ENCODE assay signal across 21 cellular contexts in the genomic region with DNA sequence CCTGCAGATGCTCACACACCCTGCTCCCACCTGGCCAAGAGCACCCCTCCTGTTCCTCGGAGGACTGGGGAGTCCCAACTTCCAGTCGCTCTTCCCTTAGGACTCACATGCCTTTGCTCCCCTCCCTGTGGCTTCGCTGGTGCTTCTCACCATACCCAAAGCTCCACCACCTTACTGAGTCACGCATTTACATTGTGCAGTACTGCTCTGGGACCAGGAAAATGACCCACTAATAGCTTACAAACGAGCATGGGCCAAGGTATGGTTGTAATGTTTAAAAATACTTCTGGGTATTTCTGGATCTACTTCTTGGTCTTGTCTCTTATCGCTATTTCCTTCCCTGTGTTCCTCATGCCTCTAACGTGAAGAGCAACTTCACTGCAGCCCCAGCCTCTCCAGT. TPM values are rescaled to one million over a fixed set of nuclear protein-coding genes. Genes with fewer than 3 reads are reported as not detected.
DNase-seq lines count a peak whose midpoint lies in the region; ATAC-seq and TF ChIP-seq lines count a peak whose summit lies in the region.
"Had no signal": no experiment of that assay in that cellular context is flagged by ENCODE, and none has a peak within 500 bp of the region (broad histone marks: within the 10 kb centered on the region; RNA-seq: fewer than 3 reads in every experiment).

No MANE protein-coding gene starts in this region.

- H3K27me3 ChIP-seq in IMR-90 (ENCODE audit: control insufficient read depth, insufficient read depth, low read length) (no peaks in the 10 kb centered on the region), left lung (no peaks in the 10 kb centered on the region)
- H3K27me3 ChIP-seq: BE2C had no signal

- DNase-seq in IMR-90, result no peak
- no peak for DNase-seq in Right ventricle myocardium superior
- DNase-seq in left lung, result no peak
- no peak for DNase-seq in stimulated activated naive B cell treated with anti-CD40 and anti-IgM and Interleukin-4, amounts not matched to agents 10 μg/mL and 1 μg/mL and 100 μg/mL, for 72 hours
- DNase-seq in mucosa of gallbladder (ENCODE audit: low spot score), result no peak
- DNase-seq in epidermal melanocyte (ENCODE audit: insufficient read length, low spot score), result no peak
- no peak for DNase-seq in stimulated activated naive CD4-positive, alpha-beta T cell treated with Interleukin-2 at 50 U/mL for 16 hours (lab: John Stamatoyannopoulos, UW)
- DNase-seq: 8988T; BE2C; Caco-2; CD4-positive, CD25-positive, alpha-beta regulatory T cell; Karpas-422; NCI-H1048; NCI-H1436; NCI-H2029; NCI-H526; PC-9 had no signal

- TF ChIP-seq POLR2A in IMR-90 (IDR thresholded peaks at IDR 0.05; ENCODE audit: low read depth, low read length), result no peak

- ATAC-seq in IMR-90 (ENCODE audit: low read depth) (no peak; the same call in 1 of the 2 replicates), Right ventricle myocardium superior (ENCODE audit: poor library complexity) (peak; percentile 67), left lung (peak; percentile 37), HG03571 (IDR thresholded peaks at IDR 0.05; ENCODE audit: unreplicated experiment) (no peak)
- ATAC-seq in stimulated activated naive B cell treated with anti-CD40 and anti-IgM and Interleukin-4, amounts not matched to agents 10 μg/mL and 1 μg/mL and 100 μg/mL, for 72 hours (replicated peaks), result no peak

- H2BK20ac ChIP-seq in IMR-90 (ENCODE audit: low read depth, low read length), result no peak overlapping the region

- peak overlapping the region; percentile 68 for H3K14ac ChIP-seq in IMR-90 (replicated peaks; ENCODE audit: low read depth, low read length)

- in situ Hi-C loops in IMR-90 (cut with MboI; ENCODE audit: low sequenced_read_pairs), result no loop called here

- no peak overlapping the region for H2BK5ac ChIP-seq in IMR-90 (ENCODE audit: low read depth, low read length, poor library complexity, severe bottlenecking)

- peak overlapping the region; percentile 68; the same call in 1 of the 2 replicates for H3K23ac ChIP-seq in IMR-90 (ENCODE audit: low read depth, low read length)

- H4K20me1 ChIP-seq in IMR-90 (ENCODE audit: insufficient read depth, low read length), result peaks cover 7% of the 10 kb centered on the region; the same call in 1 of the 2 replicates

- no peak overlapping the region for H3K27ac ChIP-seq in IMR-90 (ENCODE audit: insufficient read depth, low read length)
- H3K27ac ChIP-seq in left lung, result no peak overlapping the region
- H3K27ac ChIP-seq: PC-9, RWPE1 had no signal

- no peak overlapping the region for H3K18ac ChIP-seq in IMR-90 (ENCODE audit: low read depth, low read length)

- dilution Hi-C loops in IMR-90 (cut with HindIII; ENCODE audit: low sequenced_read_pairs, unreplicated experiment), result no loop called here

- H2AFZ ChIP-seq in IMR-90 (replicated peaks; ENCODE audit: low read length, poor library complexity), result no peak overlapping the region
- H2AFZ ChIP-seq: PC-9 had no signal

- no peak for TF ChIP-seq CTCF in IMR-90 (conservative IDR thresholded peaks at IDR 0.05; ENCODE audit: low read depth, low read length)
- no peak for TF ChIP-seq CTCF in left lung (IDR thresholded peaks at IDR 0.05)

- H3K4me3 ChIP-seq in IMR-90 (ENCODE audit: insufficient read depth, low read depth, low read length), result no peak overlapping the region
- H3K4me3 ChIP-seq in left lung, result no peak overlapping the region
- H3K4me3 ChIP-seq: PC-9 had no signal

- no CpG with 5 or more reads among the region's 7 CpGs for WGBS in IMR-90 (ENCODE audit: extremely low coverage in 2 of 2, insufficient read length in 1 of 2), 2 experiments

- no TSS peak for BruUV-seq in IMR-90 (replicated peaks; lab: Mats Ljungman, UMichigan)

- peak overlapping the region; percentile 25 for H3K4ac ChIP-seq in IMR-90 (ENCODE audit: low read depth, low read length)

- H3K79me1 ChIP-seq in IMR-90 (ENCODE audit: low read depth in 1 of 2, low read length in 2 of 2), result peaks cover 11 to 32% of the 10 kb centered on the region in 2 experiments; a peak in 2 of 4 replicates

- H4K91ac ChIP-seq in IMR-90 (ENCODE audit: insufficient read depth, low read depth, low read length), result no peak overlapping the region

- H3K4me3 Mint-ChIP-seq in stimulated activated naive B cell treated with anti-CD40 and anti-IgM and Interleukin-4, amounts not matched to agents 10 μg/mL and 1 μg/mL and 100 μg/mL, for 72 hours, result no peak overlapping the region
- H3K4me3 Mint-ChIP-seq: CD4-positive, CD25-positive, alpha-beta regulatory T cell; IgD-negative memory B cell had no signal

- H2BK120ac ChIP-seq in IMR-90 (ENCODE audit: low read depth, low read length), result no peak overlapping the region

- intact Hi-C loops in IMR-90 (cut with micrococcal nuclease), result no loop called here
- intact Hi-C loops in Right ventricle myocardium superior (cut with DNase I), result no loop called here
- intact Hi-C loops in left lung (cut with DNase I), result no loop called here

- H3K9me3 ChIP-seq in IMR-90 (ENCODE audit: control insufficient read depth, insufficient read depth, low read length) (no peaks in the 10 kb centered on the region), left lung (no peaks in the 10 kb centered on the region)
- H3K9me3 ChIP-seq: BE2C, Caco-2 had no signal

- H3K4me1 Mint-ChIP-seq in stimulated activated naive B cell treated with anti-CD40 and anti-IgM and Interleukin-4, amounts not matched to agents 10 μg/mL and 1 μg/mL and 100 μg/mL, for 72 hours, result peaks cover 6 to 16% of the 10 kb centered on the region in 2 donors

- H3K56ac ChIP-seq in IMR-90 (ENCODE audit: extremely low read depth, insufficient read depth, low read length), result no peak overlapping the region

- peak overlapping the region; percentile 60 for H3K27ac Mint-ChIP-seq in stimulated activated naive B cell treated with anti-CD40 and anti-IgM and Interleukin-4, amounts not matched to agents 10 μg/mL and 1 μg/mL and 100 μg/mL, for 72 hours
- H3K27ac Mint-ChIP-seq: IgD-negative memory B cell had no signal

- H3K36me3 ChIP-seq in IMR-90 (ENCODE audit: control insufficient read depth, insufficient read depth, low read length) (no peaks in the 10 kb centered on the region), left lung (peaks cover 0 to 14% of the 10 kb centered on the region in 2 donors)
- H3K36me3 ChIP-seq: BE2C had no signal

- no peak overlapping the region for H3K9ac ChIP-seq in IMR-90 (ENCODE audit: low read depth, low read length)

- no peaks in the 10 kb centered on the region for H3K27me3 Mint-ChIP-seq in stimulated activated naive B cell treated with anti-CD40 and anti-IgM and Interleukin-4, amounts not matched to agents 10 μg/mL and 1 μg/mL and 100 μg/mL, for 72 hours
- H3K27me3 Mint-ChIP-seq: CD4-positive, CD25-positive, alpha-beta regulatory T cell; IgD-negative memory B cell had no signal

- no peak overlapping the region for H3K4me2 ChIP-seq in IMR-90 (ENCODE audit: low read depth, low read length)
- H3K4me2 ChIP-seq: PC-9 had no signal

- H3K9me3 Mint-ChIP-seq in stimulated activated naive B cell treated with anti-CD40 and anti-IgM and Interleukin-4, amounts not matched to agents 10 μg/mL and 1 μg/mL and 100 μg/mL, for 72 hours, result no peaks in the 10 kb centered on the region
- H3K9me3 Mint-ChIP-seq: CD4-positive, CD25-positive, alpha-beta regulatory T cell; IgD-negative memory B cell had no signal

- H4K8ac ChIP-seq in IMR-90 (ENCODE audit: low read depth in 2 of 2, low read length in 2 of 2), result no peak overlapping the region

- peaks cover 18% of the 10 kb centered on the region for H3K4me1 ChIP-seq in IMR-90 (ENCODE audit: control insufficient read depth, insufficient read depth, low read length)
- peaks cover 8% of the 10 kb centered on the region in 2 donors for H3K4me1 ChIP-seq in left lung
- H3K4me1 ChIP-seq: BE2C, Caco-2 had no signal

- H3K36me3 Mint-ChIP-seq in stimulated activated naive B cell treated with anti-CD40 and anti-IgM and Interleukin-4, amounts not matched to agents 10 μg/mL and 1 μg/mL and 100 μg/mL, for 72 hours, result peaks cover 16 to 38% of the 10 kb centered on the region in 2 donors

- H2AK9ac ChIP-seq in IMR-90 (replicated peaks; ENCODE audit: low read depth, low read length, poor library complexity), result no peak overlapping the region

- H2AK5ac ChIP-seq in IMR-90 (ENCODE audit: low read depth, low read length), result peak overlapping the region; percentile 40

- no peak for TF ChIP-seq RAD21 in IMR-90 (IDR thresholded peaks at IDR 0.05; ENCODE audit: low read length)

- CTCF ChIA-PET in IMR-90 (lab: Yijun Ruan, JAX), result no interaction called here

- no peak overlapping the region for H2BK15ac ChIP-seq in IMR-90 (ENCODE audit: low read depth, low read length)

- no peak overlapping the region for H4K5ac ChIP-seq in IMR-90 (ENCODE audit: low read depth, low read length)

- POLR2A ChIA-PET in IMR-90 (lab: Charles Lee; ENCODE audit: unreplicated experiment), result no interaction called here

- H3K9me1 ChIP-seq in IMR-90 (ENCODE audit: insufficient read depth, low read length), result peaks cover 19% of the 10 kb centered on the region

TF ChIP-seq in IMR-90, 13 proteins besides CTCF, POLR2A, EP300 and RAD21 (continues in another document):
- TF ChIP-seq, protein P1, sequence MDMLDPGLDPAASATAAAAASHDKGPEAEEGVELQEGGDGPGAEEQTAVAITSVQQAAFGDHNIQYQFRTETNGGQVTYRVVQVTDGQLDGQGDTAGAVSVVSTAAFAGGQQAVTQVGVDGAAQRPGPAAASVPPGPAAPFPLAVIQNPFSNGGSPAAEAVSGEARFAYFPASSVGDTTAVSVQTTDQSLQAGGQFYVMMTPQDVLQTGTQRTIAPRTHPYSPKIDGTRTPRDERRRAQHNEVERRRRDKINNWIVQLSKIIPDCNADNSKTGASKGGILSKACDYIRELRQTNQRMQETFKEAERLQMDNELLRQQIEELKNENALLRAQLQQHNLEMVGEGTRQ (IDR thresholded peaks at IDR 0.05; ENCODE audit: low read depth, low read length), result no peak

RNA-seq across cellular contexts. Expression of a gene that starts 41.0 kb away (rescaled TPM):
- 0.56 and 0.90 TPM in 2 replicates for total RNA-seq in IMR-90 (2012; rRNA removed)
- 2.7 and 3.7 TPM in 2 replicates for polyA plus RNA-seq in IMR-90 (2012; rRNA removed)
- 0.13 and 0.50 TPM in 2 replicates for polyA plus RNA-seq in IMR-90 (2012; cell fraction: cytosol; rRNA removed)
- polyA plus RNA-seq in IMR-90 (2012; cell fraction: nucleus; rRNA removed; ENCODE audit: low replicate concordance), result 27.7 and 76.4 TPM in 2 replicates
- 1.9 TPM for total RNA-seq in Right ventricle myocardium superior
- 1 to 10 TPM; 2.7 to 6.1 TPM for total RNA-seq in left lung
- 6.0 TPM for total RNA-seq in mucosa of gallbladder
- total RNA-seq: H4 had no signal

RNA-seq across cellular contexts. Expression of a gene that starts 54.8 kb away (rescaled TPM):
- total RNA-seq in IMR-90 (2012; rRNA removed) (12.0 and 22.5 TPM in 2 replicates), Right ventricle myocardium superior (2.5 TPM), left lung (10 to 100 TPM in 1 of 2 donors, 1 to 10 TPM in 1; 8.3 to 12.1 TPM), mucosa of gallbladder (13.8 TPM)
- polyA plus RNA-seq in IMR-90 (2012; rRNA removed), result 3.6 and 7.5 TPM in 2 replicates
- 0.84 and 1.8 TPM in 2 replicates for polyA plus RNA-seq in IMR-90 (2012; cell fraction: cytosol; rRNA removed)
- polyA plus RNA-seq in IMR-90 (2012; cell fraction: nucleus; rRNA removed; ENCODE audit: low replicate concordance), result 9.5 and 19.7 TPM in 2 replicates

Comparison
In these comparisons a context has a peak if more than half of its experiments do, and no peak if none do; other contexts are left out.
1. ATAC-seq: peak in Right ventricle myocardium superior (single experiment) and left lung (single experiment); none in IMR-90 (single experiment), stimulated activated naive B cell treated with anti-CD40 and anti-IgM and Interleukin-4, amounts not matched to agents 10 μg/mL and 1 μg/mL and 100 μg/mL, for 72 hours (0 of 2) and HG03571 (single experiment).